21 cellular contexts compared by ENCODE assay signal in genomic region chr4:180565856-180566431, GRCh38.
"Had no signal": no experiment of that assay in that cellular context is flagged by ENCODE, and none has a peak within 500 bp of the region (broad histone marks: within the 10 kb centered on the region; RNA-seq: fewer than 3 reads in every experiment).

No MANE protein-coding gene starts in this region.

- FAIRE-seq: keratinocyte, pancreas had no signal

- H3K36me3 ChIP-seq: esophagus squamous epithelium, gastroesophageal sphincter, left lung, lower lobe of right lung, neural progenitor cell, pancreas, stomach, uterus had no signal

- DNase-seq: cortex of kidney; dorsolateral prefrontal cortex; effector memory CD8-positive, alpha-beta T cell; esophagus squamous epithelium; foreskin fibroblast; glutamatergic neuron; immature natural killer cell; left lung; lower lobe of right lung; occipital lobe; right cardiac atrium; stimulated activated CD4-positive, alpha-beta T cell treated with anti-CD3 and anti-CD28 coated beads, Interleukin-2, amount 100 ng/mL, for 48 hours; stomach; trophoblast cell; uterus had no signal

- H3K9me3 ChIP-seq: esophagus squamous epithelium, gastroesophageal sphincter, left lung, lower lobe of right lung, pancreas, stomach, uterus had no signal

- H3K4me2 ChIP-seq: neural progenitor cell, smooth muscle cell had no signal

- ATAC-seq: effector memory CD8-positive, alpha-beta T cell; left lung; pancreas; right cardiac atrium had no signal

- H3K27ac ChIP-seq: dorsolateral prefrontal cortex, epithelial cell of prostate, esophagus squamous epithelium, gastroesophageal sphincter, left lung, lower lobe of right lung, neural progenitor cell, pancreas, stomach, uterus had no signal

- H2AFZ ChIP-seq: neural progenitor cell had no signal

- H3K27me3 ChIP-seq: esophagus squamous epithelium, gastroesophageal sphincter, left lung, neural progenitor cell, pancreas, stomach, uterus had no signal

- H3K9ac ChIP-seq: neural progenitor cell had no signal

- H3K4me3 ChIP-seq: dorsolateral prefrontal cortex, esophagus squamous epithelium, gastroesophageal sphincter, left lung, lower lobe of right lung, neural progenitor cell, pancreas, smooth muscle cell, stomach, uterus had no signal

- H3K4me1 ChIP-seq: esophagus squamous epithelium, gastroesophageal sphincter, left lung, lower lobe of right lung, neural progenitor cell, pancreas, stomach, uterus had no signal
